Comparison of ENCODE assay signal across 8 cellular contexts in the genomic region with DNA sequence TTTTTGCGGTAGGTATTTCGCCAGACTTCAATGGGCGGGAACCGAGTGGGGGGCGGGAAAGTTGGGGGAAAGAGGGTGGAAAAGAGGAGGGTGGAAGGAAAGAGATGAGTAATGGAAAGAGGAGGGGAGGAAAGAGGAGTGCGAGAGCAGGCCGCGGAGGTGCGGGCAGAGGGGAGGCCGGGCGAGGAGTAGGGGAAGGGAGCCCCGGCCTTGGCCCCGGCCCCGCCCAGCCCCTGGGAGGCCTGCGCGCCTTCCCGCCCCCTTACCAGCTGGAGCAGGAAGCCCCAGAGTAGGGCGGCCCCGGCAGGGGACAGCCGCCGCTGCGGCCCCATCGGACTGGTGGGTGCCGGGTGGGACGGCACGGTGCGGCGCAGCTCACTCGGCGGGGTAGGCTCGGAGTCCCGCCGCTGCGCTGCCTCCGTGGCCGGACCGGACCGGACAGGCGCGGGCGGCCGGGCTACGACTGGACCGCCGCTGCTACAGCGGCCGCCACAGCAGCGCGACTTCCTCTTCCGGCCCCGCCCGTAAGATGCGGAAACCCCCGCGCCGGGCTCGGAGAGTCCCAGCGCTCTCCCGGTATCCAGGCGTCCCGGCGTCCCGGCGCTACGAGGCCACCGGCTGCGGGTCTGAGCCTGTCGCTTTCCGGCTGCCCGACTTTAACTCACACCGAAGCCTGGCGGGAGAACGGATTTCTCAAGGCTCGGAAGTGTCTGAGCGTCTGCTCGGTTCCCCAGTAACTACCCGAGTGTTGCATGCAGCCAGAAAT. TPM values are rescaled to one million over a fixed set of nuclear protein-coding genes. Genes with fewer than 3 reads are reported as not detected.
DNase-seq lines count a peak whose midpoint lies in the region; ATAC-seq, FAIRE-seq and TF ChIP-seq lines count a peak whose summit lies in the region.

A gene with protein sequence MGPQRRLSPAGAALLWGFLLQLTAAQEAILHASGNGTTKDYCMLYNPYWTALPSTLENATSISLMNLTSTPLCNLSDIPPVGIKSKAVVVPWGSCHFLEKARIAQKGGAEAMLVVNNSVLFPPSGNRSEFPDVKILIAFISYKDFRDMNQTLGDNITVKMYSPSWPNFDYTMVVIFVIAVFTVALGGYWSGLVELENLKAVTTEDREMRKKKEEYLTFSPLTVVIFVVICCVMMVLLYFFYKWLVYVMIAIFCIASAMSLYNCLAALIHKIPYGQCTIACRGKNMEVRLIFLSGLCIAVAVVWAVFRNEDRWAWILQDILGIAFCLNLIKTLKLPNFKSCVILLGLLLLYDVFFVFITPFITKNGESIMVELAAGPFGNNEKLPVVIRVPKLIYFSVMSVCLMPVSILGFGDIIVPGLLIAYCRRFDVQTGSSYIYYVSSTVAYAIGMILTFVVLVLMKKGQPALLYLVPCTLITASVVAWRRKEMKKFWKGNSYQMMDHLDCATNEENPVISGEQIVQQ (minus strand): TSS at position 505 of the 766 bp plus-strand sequence. CDS start 173 bp downstream, at position 332.

- H3K27ac ChIP-seq in adrenal gland, result peak within 1 kb of the TSS; percentile 77 to 98 (median 96)
- peak within 1 kb of the TSS; percentile 96 for H3K27ac ChIP-seq in upper lobe of right lung

- H3K4me3 Mint-ChIP-seq in progenitor cell of endocrine pancreas (ENCODE audit: low read depth), result peak within 1 kb of the TSS; percentile 93

- peak within 1 kb of the TSS; percentile 52 to 89 (median 66) for H3K4me3 ChIP-seq in adrenal gland
- H3K4me3 ChIP-seq in upper lobe of right lung, result peak within 1 kb of the TSS; percentile 72

- no peaks in the 10 kb centered on the region for H3K9me3 Mint-ChIP-seq in progenitor cell of endocrine pancreas (ENCODE audit: low read depth)

- peaks cover 17% of the 10 kb centered on the region for H3K4me1 Mint-ChIP-seq in progenitor cell of endocrine pancreas (ENCODE audit: low read depth)

- H3K27me3 ChIP-seq in adrenal gland (no peaks in the 10 kb centered on the region), upper lobe of right lung (no peaks in the 10 kb centered on the region)

- no peak for TF ChIP-seq CTCF in adrenal gland (IDR thresholded peaks at IDR 0.05)
- TF ChIP-seq CTCF in progenitor cell of endocrine pancreas (IDR thresholded peaks at IDR 0.05; ENCODE audit: unreplicated experiment), result no peak
- no peak for TF ChIP-seq CTCF in upper lobe of right lung (IDR thresholded peaks at IDR 0.05)

- intact Hi-C loops in adrenal gland (cut with DNase I) (loop anchor here in 1 of 2 donors (10.0 kb wide), 1 partner anchor 519 kb away; no protein-coding TSS in a partner anchor), left cardiac atrium (cut with DNase I) (loop anchor here (5.0 to 10.0 kb wide), 3 partner anchors 78 to 107 kb away; a partner anchor contains a TSS), upper lobe of right lung (cut with DNase I) (no loop called here)

- WGBS in adrenal gland, 4 donors, result 0% methylated on average over 25 to 77 of the region's 77 CpGs

- ATAC-seq in HG02798 (IDR thresholded peaks at IDR 0.05; ENCODE audit: poor library complexity, unreplicated experiment) (peak; percentile 90), left cardiac atrium (peak; percentile 93 to 97), upper lobe of right lung (peak; percentile 97)

- peak; percentile 94 for TF ChIP-seq POLR2A in GM12892 (IDR thresholded peaks at IDR 0.05; ENCODE audit: low read depth, low read length)
- TF ChIP-seq POLR2A in adrenal gland (IDR thresholded peaks at IDR 0.05), result peak; percentile 89 to 92

- H3K9me3 ChIP-seq in adrenal gland (replicated peaks in 1 of 3) (no peaks in the 10 kb centered on the region), upper lobe of right lung (no peaks in the 10 kb centered on the region)

- DNase-seq in GM12892 (ENCODE audit: insufficient read length) (peak; percentile 91), NCI-H1436 treated with DMSO at 0.1 percent for 48 hours (lab: John Stamatoyannopoulos, UW) (peak; percentile 11), T-helper 1 cell (peak; percentile 66 to 88 (median 69)), adrenal gland (peak; percentile 82 to 93 (median 87)), left cardiac atrium (peak; percentile 89), progenitor cell of endocrine pancreas (ENCODE audit: low spot score, unreplicated experiment) (peak; percentile 53), upper lobe of right lung (peak; percentile 94)

- peak; percentile 85 for FAIRE-seq in GM12892 (lab: Jason Lieb, UNC)

- H3K4me1 ChIP-seq in adrenal gland (replicated peaks in 1 of 2), result peaks cover 8 to 26% of the 10 kb centered on the region in 2 donors
- H3K4me1 ChIP-seq in upper lobe of right lung, result peaks cover 13% of the 10 kb centered on the region

- no peaks in the 10 kb centered on the region for H3K36me3 Mint-ChIP-seq in progenitor cell of endocrine pancreas (ENCODE audit: insufficient read depth)

- H3K27me3 Mint-ChIP-seq in progenitor cell of endocrine pancreas, result peaks cover 7% of the 10 kb centered on the region

- peak within 1 kb of the TSS; percentile 98 for H3K27ac Mint-ChIP-seq in progenitor cell of endocrine pancreas

- H3K36me3 ChIP-seq in adrenal gland (replicated peaks in 1 of 2) (no peaks in the 10 kb centered on the region), upper lobe of right lung (no peaks in the 10 kb centered on the region)

RNA-seq across cellular contexts. Expression of the gene that starts here (rescaled TPM):
- polyA plus RNA-seq in GM12892 (2012; ENCODE audit: missing spikeins), result 56.1 TPM
- total RNA-seq in adrenal gland, result 100 to 1,000 TPM in 7 of 8 donors, 10 to 100 TPM in 1; 98.3 to 378 (median 148) TPM
- polyA plus RNA-seq in adrenal gland, result 100 to 1,000 TPM in 1 of 3 donors, 10 to 100 TPM in 2; 23.3 to 126 (median 36.7) TPM
- 100 to 1,000 TPM in 1 of 2 donors, 10 to 100 TPM in 1; 95.1 to 129 TPM for total RNA-seq in left cardiac atrium
- 66.7 and 73.8 TPM in 2 replicates for total RNA-seq in progenitor cell of endocrine pancreas
- total RNA-seq in upper lobe of right lung, result 112 TPM

Comparison
In these comparisons a context has a peak if more than half of its experiments do, and no peak if none do; other contexts are left out.
1. Peak in every context shown above with its lines: DNase-seq, ATAC-seq, H3K4me3 ChIP-seq and H3K27ac ChIP-seq.
2. DNase-seq: peak in every context shown above with its lines; median percentile 94 in upper lobe of right lung; 91 in GM12892; 89 in left cardiac atrium; 87 in adrenal gland; 69 in T-helper 1 cell; 53 in progenitor cell of endocrine pancreas; 11 in NCI-H1436 treated with DMSO at 0.1 percent for 48 hours.